Comparison of ENCODE assay signal across 31 cellular contexts in the genomic region with DNA sequence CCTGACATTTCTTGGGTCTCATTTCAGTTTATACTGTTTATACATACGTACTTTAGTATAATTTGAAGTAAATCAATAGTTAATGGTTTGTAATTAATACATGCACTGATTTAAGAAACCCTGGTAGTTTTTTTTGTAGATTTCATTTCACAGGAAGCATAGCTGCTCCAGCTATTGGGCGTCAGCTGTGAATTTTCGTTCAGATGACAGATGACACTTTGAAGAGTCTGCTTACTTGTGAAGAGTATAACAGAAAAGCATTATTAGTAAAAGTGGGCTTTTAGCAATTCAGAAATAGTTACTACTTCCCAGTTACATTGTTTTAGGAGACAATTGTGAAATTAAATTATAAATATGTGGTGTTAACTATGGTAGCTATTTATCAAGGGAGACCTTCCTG. TPM values are rescaled to one million over a fixed set of nuclear protein-coding genes. Genes with fewer than 3 reads are reported as not detected.
"Had no signal": no experiment of that assay in that cellular context is flagged by ENCODE, and none has a peak within 500 bp of the region (broad histone marks: within the 10 kb centered on the region; RNA-seq: fewer than 3 reads in every experiment).

No MANE protein-coding gene starts in this region.

- H3K27ac ChIP-seq: ascending aorta, body of pancreas, KMS-11, VCaP had no signal

- ATAC-seq: activated CD4-positive, alpha-beta T cell treated with anti-CD3 and anti-CD28 coated beads for 36 hours; activated naive CD4-positive, alpha-beta T cell treated with anti-CD3 and anti-CD28 coated beads, Interleukin-2, amount 50 U/mL, for 72 hours; activated naive CD8-positive, alpha-beta T cell treated with anti-CD3 and anti-CD28 coated beads, Interleukin-2, amount 50 U/mL, for 24 hours; body of pancreas had no signal

- H3K27ac Mint-ChIP-seq: activated CD4-positive, alpha-beta memory T cell treated with anti-CD3 and anti-CD28 coated beads, Interleukin-2, amount 10 ng/mL, durations not matched to agents 7 days and 5 days; activated CD4-positive, alpha-beta T cell treated with anti-CD3 and anti-CD28 coated beads for 36 hours; activated naive CD4-positive, alpha-beta T cell treated with anti-CD3 and anti-CD28 coated beads, Interleukin-2, amount 50 U/mL, for 72 hours; T-helper 1 cell treated with Interleukin-12 subunit alpha and Interleukin-12 subunit beta and Interleukin-4 antibody, amounts not matched to agents 30 μg/mL and 1 μg/mL, for 36 hours had no signal

- FAIRE-seq: bronchial epithelial cell, RCC 7860 had no signal

- H3K4me2 ChIP-seq: KMS-11 had no signal

- H3K36me3 Mint-ChIP-seq: activated naive CD4-positive, alpha-beta T cell treated with anti-CD3 and anti-CD28 coated beads, Interleukin-2, amount 50 U/mL, for 72 hours had no signal

- H3K4me3 Mint-ChIP-seq: activated CD4-positive, alpha-beta memory T cell treated with anti-CD3 and anti-CD28 coated beads, Interleukin-2, amount 10 ng/mL, durations not matched to agents 7 days and 5 days; activated CD4-positive, alpha-beta T cell treated with anti-CD3 and anti-CD28 coated beads for 36 hours; activated naive CD8-positive, alpha-beta T cell treated with anti-CD3 and anti-CD28 coated beads, Interleukin-2, amount 50 U/mL, for 24 hours; T-helper 1 cell treated with Interleukin-12 subunit alpha and Interleukin-12 subunit beta and Interleukin-4 antibody, amounts not matched to agents 30 μg/mL and 1 μg/mL, for 36 hours had no signal

- H3K4me1 ChIP-seq: ascending aorta, body of pancreas had no signal

- H3K27me3 Mint-ChIP-seq: activated CD4-positive, alpha-beta memory T cell treated with anti-CD3 and anti-CD28 coated beads, Interleukin-2, amount 10 ng/mL, durations not matched to agents 7 days and 5 days; activated CD4-positive, alpha-beta T cell treated with anti-CD3 and anti-CD28 coated beads for 36 hours; activated naive CD8-positive, alpha-beta T cell treated with anti-CD3 and anti-CD28 coated beads, Interleukin-2, amount 50 U/mL, for 24 hours had no signal

- H3K27me3 ChIP-seq: ascending aorta, body of pancreas had no signal

- DNase-seq: activated CD4-positive, alpha-beta memory T cell treated with anti-CD3 and anti-CD28 coated beads, Interleukin-2, amount 10 ng/mL, durations not matched to agents 7 days and 5 days; activated CD4-positive, alpha-beta T cell treated with anti-CD3 and anti-CD28 coated beads for 36 hours; activated CD4-positive, alpha-beta T cell treated with anti-CD3 and anti-CD28 coated beads, Interleukin-2, amount 50 U/mL, for 1 hour; activated CD4-positive, CD25-positive, alpha-beta regulatory T cell; activated naive CD4-positive, alpha-beta T cell treated with Interleukin-2 at 50 U/mL for 16 hours; activated naive CD8-positive, alpha-beta T cell treated with anti-CD3 and anti-CD28 coated beads, Interleukin-2, amount 50 U/mL, for 24 hours; activated T-cell treated with anti-CD3 and anti-CD28 coated beads for 4 hours; activated T-cell treated with anti-CD3 and anti-CD28 coated beads, Interleukin-2, amount 50 U/mL, for 48 hours; amniotic stem cell; body of pancreas; MV-4-11; NCI-H1092 treated with DMSO at 0.1 percent for 48 hours; NCI-H1417 treated with DMSO at 0.1 percent for 48 hours; NCI-H1694; NCI-H2029; NCI-H2107; NCI-H2171 treated with DMSO at 0.1 percent for 48 hours; NCI-H226; NCI-H510A; NCI-H526 treated with DMSO at 0.1 percent for 48 hours; SHP77 had no signal

- H3K9me3 ChIP-seq: ascending aorta had no signal

- H3K9ac ChIP-seq: KMS-11 had no signal

- H3K4me3 ChIP-seq: ascending aorta, body of pancreas had no signal

RNA-seq across cellular contexts. Expression of a gene that starts 44.4 kb away (rescaled TPM):
- total RNA-seq: activated CD4-positive, alpha-beta memory T cell treated with anti-CD3 and anti-CD28 coated beads, Interleukin-2, amount 10 ng/mL, durations not matched to agents 7 days and 5 days; activated CD4-positive, alpha-beta T cell treated with anti-CD3 and anti-CD28 coated beads for 36 hours; activated CD8-positive, alpha-beta memory T cell treated with anti-CD3 and anti-CD28 coated beads for 36 hours; activated naive CD4-positive, alpha-beta T cell treated with anti-CD3 and anti-CD28 coated beads, Interleukin-2, amount 50 U/mL, for 72 hours; ascending aorta; body of pancreas; bronchial epithelial cell; MCF 10A; SK-MEL-5 had no signal
